11 cellular contexts compared by ENCODE assay signal in genomic region chr19:31548941-31549340, GRCh38.
DNase-seq lines count a peak whose midpoint lies in the region; ATAC-seq and TF ChIP-seq lines count a peak whose summit lies in the region.
"Had no signal": no experiment of that assay in that cellular context is flagged by ENCODE, and none has a peak within 500 bp of the region (broad histone marks: within the 10 kb centered on the region; RNA-seq: fewer than 3 reads in every experiment).

No MANE protein-coding gene starts in this region.

- no peak overlapping the region for H3K27ac ChIP-seq in upper lobe of right lung
- H3K27ac ChIP-seq: gastrocnemius medialis had no signal

- peaks cover 8 to 11% (median 9%) of the 10 kb centered on the region in 3 donors for H3K27me3 Mint-ChIP-seq in immature natural killer cell (ENCODE audit: low read depth in 3 of 3)
- H3K27me3 Mint-ChIP-seq: IgD-negative memory B cell had no signal

- no peaks in the 10 kb centered on the region for H3K4me1 Mint-ChIP-seq in immature natural killer cell
- H3K4me1 Mint-ChIP-seq: IgD-negative memory B cell had no signal

- H3K9me3 Mint-ChIP-seq in immature natural killer cell: no peaks in the 10 kb centered on the region
- H3K9me3 Mint-ChIP-seq: activated T-helper 1 cell treated with anti-CD3 and anti-CD28 coated beads, Interleukin-12 subunit alpha, Interleukin-12 subunit beta, Interleukin-2, Interleukin-4 antibody, amounts not matched to agents 30 ng/mL and 10 ng/mL and 1 ng/mL, durations not matched to agents 14 hours and 24 hours and 36 hours had no signal

- TF ChIP-seq CTCF in upper lobe of right lung (IDR thresholded peaks at IDR 0.05): peak; percentile 43

- intact Hi-C loops in Right ventricle myocardium inferior (cut with DNase I) (loop anchor here (2.0 kb wide), 1 partner anchor 866 kb away; no protein-coding TSS in a partner anchor), Right ventricle myocardium superior (cut with DNase I) (no loop called here), upper lobe of right lung (cut with DNase I) (no loop called here)

- peak; percentile 28 for ATAC-seq in Right ventricle myocardium inferior
- ATAC-seq in Right ventricle myocardium superior (ENCODE audit: poor library complexity): no peak
- ATAC-seq in upper lobe of right lung: no peak
- ATAC-seq: gastrocnemius medialis had no signal

- no peaks in the 10 kb centered on the region for H3K9me3 ChIP-seq in upper lobe of right lung
- H3K9me3 ChIP-seq: gastrocnemius medialis had no signal

- no peak overlapping the region for H3K4me3 Mint-ChIP-seq in immature natural killer cell
- H3K4me3 Mint-ChIP-seq: activated T-helper 1 cell treated with anti-CD3 and anti-CD28 coated beads, Interleukin-12 subunit alpha, Interleukin-12 subunit beta, Interleukin-2, Interleukin-4 antibody, amounts not matched to agents 30 ng/mL and 10 ng/mL and 1 ng/mL, durations not matched to agents 14 hours and 24 hours and 36 hours; IgD-negative memory B cell had no signal

- DNase-seq in Right ventricle myocardium inferior (ENCODE audit: missing footprints) (no peak), Right ventricle myocardium superior (no peak), UCSD-AML1 (lab: John Stamatoyannopoulos, UW; ENCODE audit: unreplicated experiment) (peak; percentile 34), hepatic stellate cell (ENCODE audit: low spot score) (peak; percentile 21), upper lobe of right lung (no peak), immature natural killer cell (no peak), NCI-H1417 treated with DMSO at 0.1 percent for 48 hours (lab: John Stamatoyannopoulos, UW) (no peak)
- no peak for DNase-seq in activated T-cell treated with anti-CD3 and anti-CD28 coated beads, Interleukin-2, amount 50 U/mL, for 48 hours
- DNase-seq: gastrocnemius medialis had no signal

- no peaks in the 10 kb centered on the region for H3K36me3 ChIP-seq in upper lobe of right lung
- H3K36me3 ChIP-seq: gastrocnemius medialis had no signal

- no peak overlapping the region for H3K27ac Mint-ChIP-seq in immature natural killer cell
- H3K27ac Mint-ChIP-seq: activated T-helper 1 cell treated with anti-CD3 and anti-CD28 coated beads, Interleukin-12 subunit alpha, Interleukin-12 subunit beta, Interleukin-2, Interleukin-4 antibody, amounts not matched to agents 30 ng/mL and 10 ng/mL and 1 ng/mL, durations not matched to agents 14 hours and 24 hours and 36 hours; IgD-negative memory B cell had no signal

- no peak overlapping the region for H3K4me3 ChIP-seq in upper lobe of right lung
- H3K4me3 ChIP-seq: gastrocnemius medialis had no signal

- H3K27me3 ChIP-seq in upper lobe of right lung: no peaks in the 10 kb centered on the region
- H3K27me3 ChIP-seq: gastrocnemius medialis had no signal

- no peaks in the 10 kb centered on the region for H3K4me1 ChIP-seq in upper lobe of right lung
- H3K4me1 ChIP-seq: gastrocnemius medialis had no signal

- H3K36me3 Mint-ChIP-seq in immature natural killer cell: no peaks in the 10 kb centered on the region
- H3K36me3 Mint-ChIP-seq: IgD-negative memory B cell had no signal

Comparison
In these comparisons a context has a peak if more than half of its experiments do, and no peak if none do; other contexts are left out.
1. DNase-seq: peak in UCSD-AML1 (single experiment) and hepatic stellate cell (single experiment); none in Right ventricle myocardium inferior (single experiment), Right ventricle myocardium superior (single experiment), upper lobe of right lung (single experiment), immature natural killer cell (0 of 3), NCI-H1417 treated with DMSO at 0.1 percent for 48 hours (single experiment) and activated T-cell treated with anti-CD3 and anti-CD28 coated beads, Interleukin-2, amount 50 U/mL, for 48 hours (0 of 2).